In genomic region chr18:8858888-8859511, GRCh38 we compare ENCODE assay signal across 15 cellular contexts.
DNase-seq lines count a peak whose midpoint lies in the region; ATAC-seq and TF ChIP-seq lines count a peak whose summit lies in the region.
"Had no signal": no experiment of that assay in that cellular context is flagged by ENCODE, and none has a peak within 500 bp of the region (broad histone marks: within the 10 kb centered on the region; RNA-seq: fewer than 3 reads in every experiment).

No MANE protein-coding gene starts in this region.

- H3K27ac ChIP-seq in Panc1 (ENCODE audit: low read length) (no peak overlapping the region), adrenal gland (no peak overlapping the region)
- H3K27ac ChIP-seq: HL-60, SJSA1 had no signal

- no peaks in the 10 kb centered on the region for H3K9me3 ChIP-seq in Panc1 (ENCODE audit: control insufficient read depth, insufficient read depth, low read depth, low read length)
- no peaks in the 10 kb centered on the region for H3K9me3 ChIP-seq in adrenal gland (replicated peaks in 1 of 3)
- H3K9me3 ChIP-seq: SJSA1 had no signal

- H3K27me3 ChIP-seq in Panc1 (ENCODE audit: control insufficient read depth, insufficient read depth, low read length), result no peaks in the 10 kb centered on the region
- peaks cover 4% of the 10 kb centered on the region for H3K27me3 ChIP-seq in adrenal gland
- H3K27me3 ChIP-seq: SJSA1 had no signal

- intact Hi-C loops in Panc1 (cut with micrococcal nuclease; ENCODE audit: unreplicated experiment), result no loop called here
- intact Hi-C loops in adrenal gland (cut with DNase I), result no loop called here

- TF ChIP-seq POLR2A in adrenal gland (IDR thresholded peaks at IDR 0.05), result no peak

- no peak for TF ChIP-seq CTCF in Panc1 (IDR thresholded peaks at IDR 0.05)
- no peak for TF ChIP-seq CTCF in fibroblast of mammary gland (conservative IDR thresholded peaks at IDR 0.05; ENCODE audit: control insufficient read depth, insufficient read depth, low read depth, low read length)
- TF ChIP-seq CTCF in adrenal gland (IDR thresholded peaks at IDR 0.05), result no peak

- no TSS peak for BruUV-seq in Panc1 (replicated peaks; lab: Mats Ljungman, UMichigan)

- in situ Hi-C loops in Panc1 (cut with HindIII; ENCODE audit: low pct_unique_long_range_greater_than_20kb, low sequenced_read_pairs), result no loop called here

- H3K36me3 ChIP-seq in Panc1 (ENCODE audit: control insufficient read depth, insufficient read depth, low read length) (no peaks in the 10 kb centered on the region), adrenal gland (replicated peaks in 1 of 2) (no peaks in the 10 kb centered on the region)
- H3K36me3 ChIP-seq: SJSA1 had no signal

- WGBS in adrenal gland, 4 donors, result 46 to 67% (median 51%) methylated on average over 1 of the region's 1 CpG

- POLR2A ChIA-PET in Panc1 (lab: Charles Lee), result no interaction called here

- CTCF ChIA-PET in Panc1 (lab: Charles Lee), result no interaction called here

- H3K4me1 ChIP-seq in Panc1 (ENCODE audit: control insufficient read depth, insufficient read depth, low read length) (no peaks in the 10 kb centered on the region), adrenal gland (replicated peaks in 1 of 2) (no peaks in the 10 kb centered on the region)

- H3K4me3 ChIP-seq in Panc1 (ENCODE audit: low read depth in 2 of 2, low read length in 2 of 2) (no peak overlapping the region), fibroblast of mammary gland (ENCODE audit: control insufficient read depth, low read depth, low read length) (no peak overlapping the region), adrenal gland (no peak overlapping the region)
- H3K4me3 ChIP-seq: SJSA1 had no signal

- no peak for ATAC-seq in Panc1
- no peak for ATAC-seq in GM21360 (IDR thresholded peaks at IDR 0.05; ENCODE audit: unreplicated experiment)

- DNase-seq in ELR (ENCODE audit: low read depth) (peak; percentile 96), Panc1 (ENCODE audit: low read depth, low spot score) (peak; percentile 13), fibroblast of mammary gland (ENCODE audit: low read depth) (peak; percentile 98), renal cortical epithelial cell (ENCODE audit: low read depth) (peak; percentile 98), adrenal gland (no peak), GM19238 (ENCODE audit: insufficient read length, low spot score) (no peak), DMS 273 (lab: John Stamatoyannopoulos, UW; ENCODE audit: unreplicated experiment) (no peak)
- DNase-seq: activated CD4-positive, alpha-beta T cell treated with anti-CD3 and anti-CD28 coated beads, Interleukin-2, amount 50 U/mL, for 4 hours; DMS53; hippocampal formation; NCI-H2029 treated with DMSO at 0.1 percent for 48 hours; nephron progenitor cell had no signal

Comparison
In these comparisons a context has a peak if more than half of its experiments do, and no peak if none do; other contexts are left out.
1. DNase-seq: peak in ELR (single experiment), Panc1 (single experiment), fibroblast of mammary gland (single experiment) and renal cortical epithelial cell (single experiment); none in adrenal gland (0 of 7), GM19238 (single experiment) and DMS 273 (single experiment).